Comparison of ENCODE assay signal across 1 cellular context in genomic region chr7:2786607-2787116, GRCh38.
TF ChIP-seq lines count a peak whose summit lies in the region.

No MANE protein-coding gene starts in this region.

TF ChIP-seq in H1, 55 proteins besides CTCF, POLR2A, EP300 and RAD21:
- TF ChIP-seq CTBP2 (IDR thresholded peaks at IDR 0.05; ENCODE audit: borderline replicate concordance, insufficient read depth, insufficient read length, low read length) (no peak), RNF2 (IDR thresholded peaks at IDR 0.05; ENCODE audit: borderline replicate concordance, low read depth, low read length, missing control alignments, poor library complexity, severe bottlenecking) (no peak), EZH2 (IDR thresholded peaks at IDR 0.05; ENCODE audit: low read depth, low read length, severe bottlenecking) (no peak), NANOG (IDR thresholded peaks at IDR 0.05; ENCODE audit: insufficient read depth, low read depth, low read length, poor library complexity, severe bottlenecking) (no peak), SP1 (IDR thresholded peaks at IDR 0.05; ENCODE audit: low read depth, low read length) (no peak), HDAC2 (IDR thresholded peaks at IDR 0.05; ENCODE audit: borderline replicate concordance in 1 of 2, low read depth in 2 of 2, low read length in 2 of 2) (no peak), POU5F1 (IDR thresholded peaks at IDR 0.05; ENCODE audit: low read depth, low read length) (no peak), TEAD4 (IDR thresholded peaks at IDR 0.05; ENCODE audit: low read depth, low read length) (no peak)
TF ChIP-seq in H1: peak in this region for 0.
